Comparison of ENCODE assay signal across 9 cellular contexts in the genomic region with DNA sequence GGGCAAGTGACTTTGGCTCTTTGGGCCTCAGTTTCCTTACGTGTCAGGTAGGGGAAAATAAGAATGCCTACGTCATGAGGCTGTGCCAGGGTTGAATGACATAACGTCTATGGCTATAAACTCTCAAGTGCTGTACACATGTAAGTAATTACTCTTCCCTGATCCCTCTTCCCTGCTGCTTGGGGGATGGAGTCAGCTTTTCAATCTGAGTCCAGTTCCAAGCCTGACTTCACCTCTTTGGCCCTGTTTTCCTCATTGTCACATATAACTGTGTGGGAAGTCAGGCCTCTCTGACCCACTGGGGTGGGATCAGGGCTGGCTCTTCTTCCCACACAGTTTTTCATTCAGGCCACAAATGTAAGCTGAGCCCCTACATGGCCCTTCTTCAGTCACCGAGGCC. TPM values are rescaled to one million over a fixed set of nuclear protein-coding genes. Genes with fewer than 3 reads are reported as not detected.
"Had no signal": no experiment of that assay in that cellular context is flagged by ENCODE, and none has a peak within 500 bp of the region (broad histone marks: within the 10 kb centered on the region; RNA-seq: fewer than 3 reads in every experiment).

No MANE protein-coding gene starts in this region.

- H3K36me3 Mint-ChIP-seq: IgD-negative memory B cell had no signal

- H3K9ac ChIP-seq: KMS-11 had no signal

- FAIRE-seq: H54 had no signal

- H3K9me3 Mint-ChIP-seq: GM23338, HFFc6, IgD-negative memory B cell had no signal

- H3K27ac Mint-ChIP-seq: GM23338, H9, HFFc6 had no signal

- DNase-seq: H9, HCEC 1CT, HFFc6, KBM-7 had no signal

- H3K4me2 ChIP-seq: KMS-11 had no signal

- H3K4me3 Mint-ChIP-seq: H9, HFFc6, IgD-negative memory B cell had no signal

- H3K27ac ChIP-seq: KMS-11 had no signal

RNA-seq across cellular contexts. Expression of a gene that starts 11.4 kb away (rescaled TPM):
- total RNA-seq: HT1080 had no signal
